ENCODE assay signal across 1 cellular context in genomic region chr2:239145106-239145505, GRCh38.
TF ChIP-seq lines count a peak whose summit lies in the region.

No MANE protein-coding gene starts in this region.

TF ChIP-seq in A549, 52 proteins besides CTCF, POLR2A, EP300 and RAD21 (continued from another document):
- TF ChIP-seq CBX2 (IDR thresholded peaks at IDR 0.05; ENCODE audit: borderline replicate concordance, low read depth), result no peak
- no peak for TF ChIP-seq ZNF302 (CRISPR knock-in tag; IDR thresholded peaks at IDR 0.05)
- no peak for TF ChIP-seq CBX8 (IDR thresholded peaks at IDR 0.05)
- TF ChIP-seq CEBPB (IDR thresholded peaks at IDR 0.05), result no peak
- no peak for TF ChIP-seq EHMT2 (IDR thresholded peaks at IDR 0.05; ENCODE audit: low read depth)
- TF ChIP-seq NPAS2 (CRISPR knock-in tag; IDR thresholded peaks at IDR 0.05; ENCODE audit: borderline replicate concordance), result no peak
- TF ChIP-seq GATA3 (IDR thresholded peaks at IDR 0.05; ENCODE audit: borderline replicate concordance), result no peak
- TF ChIP-seq REST (IDR thresholded peaks at IDR 0.05), result no peak
- TF ChIP-seq RARB (CRISPR knock-in tag; IDR thresholded peaks at IDR 0.05), result no peak
- TF ChIP-seq NR3C1 (IDR thresholded peaks at IDR 0.05), result no peak
- no peak for TF ChIP-seq HOXA7 (CRISPR knock-in tag; IDR thresholded peaks at IDR 0.05)
- no peak for TF ChIP-seq POLR2AphosphoS2 (conservative IDR thresholded peaks at IDR 0.05; ENCODE audit: low read length)
